1 cellular context compared by ENCODE assay signal in the genomic region with DNA sequence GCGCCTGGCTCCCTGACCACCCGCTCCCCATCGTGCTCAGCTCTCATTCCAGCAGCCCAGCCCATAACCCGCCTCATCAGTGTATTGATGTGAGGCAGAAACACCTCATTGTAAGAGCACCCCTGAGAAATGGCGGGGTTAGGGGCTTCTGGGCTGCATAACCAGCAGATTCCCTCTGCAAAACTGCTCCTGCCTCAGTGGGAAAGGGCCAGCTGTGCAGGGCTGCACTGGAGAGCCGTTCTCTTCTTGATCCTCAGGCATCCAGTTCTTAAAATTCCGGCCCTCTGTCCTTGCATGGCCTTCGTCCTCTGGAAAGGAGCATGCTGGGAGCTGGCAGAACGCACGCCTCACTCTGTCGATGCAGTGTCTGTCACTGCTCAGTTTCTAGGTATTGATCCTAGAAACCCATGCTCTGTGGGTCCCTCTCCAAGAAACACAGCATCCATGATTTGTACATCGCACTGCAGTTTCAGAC.
TF ChIP-seq lines count a peak whose summit lies in the region.

No MANE protein-coding gene starts in this region.

TF ChIP-seq in HepG2, 621 proteins besides CTCF, POLR2A, EP300 and RAD21 (continued from another document):
- TF ChIP-seq, protein P1, sequence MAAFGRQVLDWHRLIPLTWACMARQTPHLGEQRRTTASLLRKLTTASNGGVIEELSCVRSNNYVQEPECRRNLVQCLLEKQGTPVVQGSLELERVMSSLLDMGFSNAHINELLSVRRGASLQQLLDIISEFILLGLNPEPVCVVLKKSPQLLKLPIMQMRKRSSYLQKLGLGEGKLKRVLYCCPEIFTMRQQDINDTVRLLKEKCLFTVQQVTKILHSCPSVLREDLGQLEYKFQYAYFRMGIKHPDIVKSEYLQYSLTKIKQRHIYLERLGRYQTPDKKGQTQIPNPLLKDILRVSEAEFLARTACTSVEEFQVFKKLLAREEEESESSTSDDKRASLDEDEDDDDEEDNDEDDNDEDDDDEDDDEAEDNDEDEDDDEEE (CRISPR knock-in tag; IDR thresholded peaks at IDR 0.05), result no peak
